ENCODE assay signal across 1 cellular context in the genomic region with DNA sequence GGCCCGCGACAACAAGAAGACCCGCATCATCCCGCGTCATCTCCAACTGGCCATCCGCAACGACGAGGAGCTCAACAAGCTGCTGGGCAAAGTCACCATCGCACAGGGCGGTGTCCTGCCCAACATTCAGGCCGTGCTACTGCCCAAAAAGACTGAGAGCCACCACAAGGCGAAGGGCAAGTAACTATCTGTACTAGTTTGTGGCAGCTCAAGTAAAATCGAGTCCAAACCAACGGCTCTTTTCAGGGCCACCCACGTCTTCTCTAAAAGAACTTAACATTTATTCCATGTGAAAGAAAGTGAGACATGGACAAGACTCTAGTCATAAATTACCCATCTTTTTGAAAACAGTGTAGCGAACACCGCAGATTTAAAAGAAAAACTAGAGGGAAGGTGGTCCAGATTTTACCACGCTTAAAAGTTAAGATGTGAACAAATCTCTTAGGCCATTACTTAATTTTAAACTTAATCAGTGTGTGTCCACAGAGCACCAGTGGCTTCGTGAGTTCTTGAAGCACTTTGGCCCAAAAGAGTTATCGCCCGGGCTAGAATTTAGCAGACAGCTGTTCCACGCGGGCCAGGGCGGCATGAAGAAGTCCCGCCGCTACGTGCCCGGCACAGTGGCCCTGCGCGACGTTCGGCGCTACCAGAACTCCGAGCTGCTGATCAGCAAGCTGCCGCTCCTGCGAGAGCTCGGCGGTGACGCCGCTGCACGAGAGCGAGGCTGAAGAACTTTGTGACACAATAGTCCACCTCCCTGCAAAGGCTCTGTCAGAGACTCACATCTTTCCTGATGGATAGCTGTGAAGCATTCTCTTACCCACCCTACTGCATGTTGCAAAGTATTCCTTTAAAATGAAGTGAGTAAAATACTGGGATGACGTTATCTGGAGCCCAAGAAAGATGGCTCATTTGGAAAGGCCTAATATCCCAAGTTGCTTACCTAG.
TF ChIP-seq lines count a peak whose summit lies in the region.

No MANE protein-coding gene starts in this region.

TF ChIP-seq in HEK293, 187 proteins besides CTCF, POLR2A, EP300 and RAD21 (continued from another document):
- TF ChIP-seq ZNF843 (tag by site-specific recombination; IDR thresholded peaks at IDR 0.05) (0 out of 2 replicates have a peak, but pooled peaks have one; percentile 2), ZNF645 (tag by site-specific recombination; IDR thresholded peaks at IDR 0.05) (no peak), ZSCAN23 (tag by site-specific recombination; IDR thresholded peaks at IDR 0.05) (no peak), ZNF221 (tag by site-specific recombination; IDR thresholded peaks at IDR 0.05; ENCODE audit: borderline replicate concordance) (no peak), SETDB1 (IDR thresholded peaks at IDR 0.05; ENCODE audit: insufficient read length, low read length) (no peak), HOXD13 (CRISPR knock-in tag; IDR thresholded peaks at IDR 0.05; ENCODE audit: borderline replicate concordance) (no peak), ZSCAN16 (tag by site-specific recombination; IDR thresholded peaks at IDR 0.05) (no peak), ZNF501 (tag by site-specific recombination; IDR thresholded peaks at IDR 0.05) (0 out of 2 replicates have a peak, but pooled peaks have one; percentile 78), OSR2 (tag by site-specific recombination; IDR thresholded peaks at IDR 0.05) (peak; percentile 83), ZNF37A (tag by site-specific recombination; IDR thresholded peaks at IDR 0.05) (no peak), ZNF324 (tag by site-specific recombination; IDR thresholded peaks at IDR 0.05) (no peak), HIC1 (tag by site-specific recombination; IDR thresholded peaks at IDR 0.05) (0 out of 2 replicates have a peak, but pooled peaks have one; percentile 22), SCRT2 (tag by site-specific recombination; IDR thresholded peaks at IDR 0.05) (peak; percentile 82), ZNF585B (tag by site-specific recombination; IDR thresholded peaks at IDR 0.05) (no peak), ZNF341 (tag by site-specific recombination; IDR thresholded peaks at IDR 0.05; ENCODE audit: low read depth) (peak; percentile 38; the same call in 1 of the 2 replicates)
- TF ChIP-seq, protein P1, sequence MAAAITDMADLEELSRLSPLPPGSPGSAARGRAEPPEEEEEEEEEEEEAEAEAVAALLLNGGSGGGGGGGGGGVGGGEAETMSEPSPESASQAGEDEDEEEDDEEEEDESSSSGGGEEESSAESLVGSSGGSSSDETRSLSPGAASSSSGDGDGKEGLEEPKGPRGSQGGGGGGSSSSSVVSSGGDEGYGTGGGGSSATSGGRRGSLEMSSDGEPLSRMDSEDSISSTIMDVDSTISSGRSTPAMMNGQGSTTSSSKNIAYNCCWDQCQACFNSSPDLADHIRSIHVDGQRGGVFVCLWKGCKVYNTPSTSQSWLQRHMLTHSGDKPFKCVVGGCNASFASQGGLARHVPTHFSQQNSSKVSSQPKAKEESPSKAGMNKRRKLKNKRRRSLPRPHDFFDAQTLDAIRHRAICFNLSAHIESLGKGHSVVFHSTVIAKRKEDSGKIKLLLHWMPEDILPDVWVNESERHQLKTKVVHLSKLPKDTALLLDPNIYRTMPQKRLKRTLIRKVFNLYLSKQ (tag by site-specific recombination; IDR thresholded peaks at IDR 0.05; ENCODE audit: borderline replicate concordance), result no peak
- TF ChIP-seq, protein P2, sequence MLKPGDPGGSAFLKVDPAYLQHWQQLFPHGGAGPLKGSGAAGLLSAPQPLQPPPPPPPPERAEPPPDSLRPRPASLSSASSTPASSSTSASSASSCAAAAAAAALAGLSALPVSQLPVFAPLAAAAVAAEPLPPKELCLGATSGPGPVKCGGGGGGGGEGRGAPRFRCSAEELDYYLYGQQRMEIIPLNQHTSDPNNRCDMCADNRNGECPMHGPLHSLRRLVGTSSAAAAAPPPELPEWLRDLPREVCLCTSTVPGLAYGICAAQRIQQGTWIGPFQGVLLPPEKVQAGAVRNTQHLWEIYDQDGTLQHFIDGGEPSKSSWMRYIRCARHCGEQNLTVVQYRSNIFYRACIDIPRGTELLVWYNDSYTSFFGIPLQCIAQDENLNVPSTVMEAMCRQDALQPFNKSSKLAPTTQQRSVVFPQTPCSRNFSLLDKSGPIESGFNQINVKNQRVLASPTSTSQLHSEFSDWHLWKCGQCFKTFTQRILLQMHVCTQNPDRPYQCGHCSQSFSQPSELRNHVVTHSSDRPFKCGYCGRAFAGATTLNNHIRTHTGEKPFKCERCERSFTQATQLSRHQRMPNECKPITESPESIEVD (tag by site-specific recombination; IDR thresholded peaks at IDR 0.05), result no peak
- TF ChIP-seq, protein P3, sequence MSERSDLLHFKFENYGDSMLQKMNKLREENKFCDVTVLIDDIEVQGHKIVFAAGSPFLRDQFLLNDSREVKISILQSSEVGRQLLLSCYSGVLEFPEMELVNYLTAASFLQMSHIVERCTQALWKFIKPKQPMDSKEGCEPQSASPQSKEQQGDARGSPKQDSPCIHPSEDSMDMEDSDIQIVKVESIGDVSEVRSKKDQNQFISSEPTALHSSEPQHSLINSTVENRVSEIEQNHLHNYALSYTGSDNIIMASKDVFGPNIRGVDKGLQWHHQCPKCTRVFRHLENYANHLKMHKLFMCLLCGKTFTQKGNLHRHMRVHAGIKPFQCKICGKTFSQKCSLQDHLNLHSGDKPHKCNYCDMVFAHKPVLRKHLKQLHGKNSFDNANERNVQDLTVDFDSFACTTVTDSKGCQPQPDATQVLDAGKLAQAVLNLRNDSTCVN (tag by site-specific recombination; optimal IDR thresholded peaks at IDR 0.05), result peak; percentile 62
- TF ChIP-seq, protein P4, sequence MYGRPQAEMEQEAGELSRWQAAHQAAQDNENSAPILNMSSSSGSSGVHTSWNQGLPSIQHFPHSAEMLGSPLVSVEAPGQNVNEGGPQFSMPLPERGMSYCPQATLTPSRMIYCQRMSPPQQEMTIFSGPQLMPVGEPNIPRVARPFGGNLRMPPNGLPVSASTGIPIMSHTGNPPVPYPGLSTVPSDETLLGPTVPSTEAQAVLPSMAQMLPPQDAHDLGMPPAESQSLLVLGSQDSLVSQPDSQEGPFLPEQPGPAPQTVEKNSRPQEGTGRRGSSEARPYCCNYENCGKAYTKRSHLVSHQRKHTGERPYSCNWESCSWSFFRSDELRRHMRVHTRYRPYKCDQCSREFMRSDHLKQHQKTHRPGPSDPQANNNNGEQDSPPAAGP (tag by site-specific recombination; IDR thresholded peaks at IDR 0.05), result no peak
- TF ChIP-seq, protein P5, sequence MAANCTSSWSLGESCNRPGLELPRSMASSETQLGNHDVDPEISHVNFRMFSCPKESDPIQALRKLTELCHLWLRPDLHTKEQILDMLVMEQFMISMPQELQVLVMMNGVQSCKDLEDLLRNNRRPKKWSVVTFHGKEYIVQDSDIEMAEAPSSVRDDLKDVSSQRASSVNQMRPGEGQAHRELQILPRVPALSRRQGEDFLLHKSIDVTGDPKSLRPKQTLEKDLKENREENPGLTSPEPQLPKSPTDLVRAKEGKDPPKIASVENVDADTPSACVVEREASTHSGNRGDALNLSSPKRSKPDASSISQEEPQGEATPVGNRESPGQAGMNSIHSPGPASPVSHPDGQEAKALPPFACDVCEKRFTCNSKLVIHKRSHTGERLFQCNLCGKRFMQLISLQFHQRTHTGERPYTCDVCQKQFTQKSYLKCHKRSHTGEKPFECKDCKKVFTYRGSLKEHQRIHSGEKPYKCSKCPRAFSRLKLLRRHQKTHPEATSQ (tag by site-specific recombination; IDR thresholded peaks at IDR 0.05), result no peak
